Comparison of ENCODE assay signal across 12 cellular contexts in the genomic region with DNA sequence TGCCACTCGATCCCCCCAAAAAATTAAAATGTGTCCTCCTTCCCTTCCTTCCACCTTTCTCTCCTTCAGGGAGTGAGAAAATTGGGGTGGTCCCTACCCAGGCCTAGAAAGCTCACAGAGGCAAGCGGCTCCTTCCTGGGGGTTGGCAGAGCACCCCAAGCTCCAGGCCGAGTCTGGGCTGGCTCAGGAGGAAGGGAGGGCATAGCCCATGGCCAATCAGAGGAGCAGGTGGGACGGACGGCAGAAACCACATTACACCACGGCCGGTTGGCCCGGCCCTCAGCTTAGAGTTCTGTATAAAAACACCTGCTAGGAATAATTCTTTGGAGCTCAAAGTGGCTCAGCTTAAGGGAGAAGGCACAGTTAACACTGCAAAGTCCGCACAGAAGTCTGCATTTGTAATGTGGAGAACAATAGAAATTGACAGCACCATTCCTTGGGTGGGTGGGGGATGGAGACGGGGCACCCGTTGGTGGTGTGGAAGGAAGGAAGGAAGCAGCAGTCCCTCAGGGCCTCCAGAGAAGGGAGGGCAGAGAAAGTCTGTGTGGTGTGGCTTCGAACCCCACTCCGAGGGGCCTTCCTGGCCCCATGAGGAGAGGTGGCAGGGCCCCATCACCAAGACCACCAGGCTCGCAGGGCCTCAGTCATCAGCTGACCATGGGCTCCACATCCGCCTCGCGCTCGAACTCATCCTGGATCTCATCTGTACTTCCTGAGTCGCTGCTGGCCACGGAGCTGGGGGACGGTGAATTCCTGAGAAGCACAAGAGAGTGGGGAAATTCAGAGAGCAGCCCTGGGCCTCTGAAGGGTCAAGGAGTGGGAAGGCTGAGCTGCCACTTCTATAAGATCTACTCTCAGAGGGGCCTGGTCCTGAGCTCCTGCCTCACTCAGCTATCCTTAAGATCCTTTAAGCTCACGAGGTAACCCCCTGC. TPM values are rescaled to one million over a fixed set of nuclear protein-coding genes. Genes with fewer than 3 reads are reported as not detected.
DNase-seq lines count a peak whose midpoint lies in the region; ATAC-seq and TF ChIP-seq lines count a peak whose summit lies in the region.
"Had no signal": no experiment of that assay in that cellular context is flagged by ENCODE, and none has a peak within 500 bp of the region (broad histone marks: within the 10 kb centered on the region; RNA-seq: fewer than 3 reads in every experiment).

No MANE protein-coding gene starts in this region.

- peaks cover 54% of the 10 kb centered on the region for H3K4me1 Mint-ChIP-seq in nephron
- H3K4me1 Mint-ChIP-seq in CD8-positive, alpha-beta T cell (ENCODE audit: low read depth) = peaks cover 6% of the 10 kb centered on the region

- CTCF ChIA-PET in CD8-positive, alpha-beta T cell (lab: Charles Lee) = interaction anchor here (0.7 to 15.2 kb wide), 34 partner anchors 8 to 333 kb away, joined by 3 to 425 read pairs (median 5); a partner anchor contains a TSS

- H3K27me3 Mint-ChIP-seq in nephron (ENCODE audit: low read depth) = peaks cover 4% of the 10 kb centered on the region
- no peaks in the 10 kb centered on the region for H3K27me3 Mint-ChIP-seq in CD8-positive, alpha-beta T cell (ENCODE audit: low read depth)

- peaks cover 31% of the 10 kb centered on the region for H3K36me3 Mint-ChIP-seq in nephron (ENCODE audit: low read depth)
- peaks cover 60% of the 10 kb centered on the region for H3K36me3 Mint-ChIP-seq in CD8-positive, alpha-beta T cell

- intact Hi-C loops in CD8-positive, alpha-beta T cell (cut with DNase I, micrococcal nuclease) = loop anchor here (1.0 to 5.0 kb wide), 7 partner anchors 24 to 205 kb away; a partner anchor contains a TSS

- POLR2A ChIA-PET in CD8-positive, alpha-beta T cell (lab: Charles Lee) = interaction anchor here (0.9 to 1.7 kb wide), 3 partner anchors 19 to 49 kb away, joined by 4 to 6 read pairs (median 5); a partner anchor contains a TSS

- TF ChIP-seq CTCF in nephron (IDR thresholded peaks at IDR 0.05; ENCODE audit: unreplicated experiment in 3 of 3) = no peak
- no peak for TF ChIP-seq CTCF in CD8-positive, alpha-beta T cell (IDR thresholded peaks at IDR 0.05)

- H3K4me3 ChIP-seq in CD8-positive, alpha-beta T cell (ENCODE audit: low read depth, low read length) = no peak overlapping the region
- H3K4me3 ChIP-seq: ovary had no signal

- H3K27ac Mint-ChIP-seq in nephron = peak overlapping the region; percentile 58 to 87 (median 58)
- no peak overlapping the region for H3K27ac Mint-ChIP-seq in CD8-positive, alpha-beta T cell

- no peak for ATAC-seq in CD8-positive, alpha-beta T cell

- peaks cover 6% of the 10 kb centered on the region for H3K4me1 ChIP-seq in CD8-positive, alpha-beta T cell (ENCODE audit: insufficient read depth, low read length)
- H3K4me1 ChIP-seq: BE2C had no signal

- H3K9me3 ChIP-seq in KOPT-K1 (ENCODE audit: insufficient read depth, low read length, poor library complexity, severe bottlenecking) = no peaks in the 10 kb centered on the region
- H3K9me3 ChIP-seq in CD8-positive, alpha-beta T cell (ENCODE audit: low read length) = no peaks in the 10 kb centered on the region
- H3K9me3 ChIP-seq: BE2C, ovary had no signal

- DNase-seq in Ammon's horn (ENCODE audit: low spot score) = peak; percentile 59
- DNase-seq in CD8-positive, alpha-beta T cell = no peak
- no peak for DNase-seq in NCI-H1092 (lab: John Stamatoyannopoulos, UW)
- no peak for DNase-seq in COLO829 (ENCODE audit: low spot score)
- DNase-seq in EL = no peak
- DNase-seq: NCI-H1048 had no signal

- H3K27ac ChIP-seq in KOPT-K1 (ENCODE audit: low read depth, low read length, poor library complexity, severe bottlenecking) (peak overlapping the region; percentile 32), cingulate gyrus (ENCODE audit: low read depth, low read length) (peak overlapping the region; percentile 82)
- H3K27ac ChIP-seq in CD8-positive, alpha-beta T cell (ENCODE audit: low read depth, low read length) = no peak overlapping the region

- H3K36me3 ChIP-seq in KOPT-K1 (ENCODE audit: insufficient read depth, low read length) = no peaks in the 10 kb centered on the region
- peaks cover 45% of the 10 kb centered on the region for H3K36me3 ChIP-seq in CD8-positive, alpha-beta T cell (ENCODE audit: insufficient read depth, low read length)
- H3K36me3 ChIP-seq: BE2C, ovary had no signal

- no peaks in the 10 kb centered on the region for H3K27me3 ChIP-seq in CD8-positive, alpha-beta T cell (ENCODE audit: insufficient read depth, low read length)
- H3K27me3 ChIP-seq: BE2C, ovary had no signal

- no peak overlapping the region for H3K4me3 Mint-ChIP-seq in nephron
- no peak overlapping the region for H3K4me3 Mint-ChIP-seq in CD8-positive, alpha-beta T cell

- no peaks in the 10 kb centered on the region for H3K9me3 Mint-ChIP-seq in nephron
- H3K9me3 Mint-ChIP-seq in CD8-positive, alpha-beta T cell = no peaks in the 10 kb centered on the region
- H3K9me3 Mint-ChIP-seq: activated naive CD4-positive, alpha-beta T cell treated with anti-CD3 and anti-CD28 coated beads, Interleukin-2, amount 50 U/mL, for 72 hours had no signal

RNA-seq across cellular contexts. Expression of a gene that starts 5.8 kb away (rescaled TPM):
- total RNA-seq in CD8-positive, alpha-beta T cell = 1 to 10 TPM; 1.0 to 1.3 TPM

RNA-seq across cellular contexts. Expression of a gene that starts 48.3 kb away (rescaled TPM):
- 100 to 1,000 TPM in 1 of 2 experiments, 10 to 100 TPM in 1; 92.6 to 107 TPM for total RNA-seq in CD8-positive, alpha-beta T cell

RNA-seq across cellular contexts. Expression of a gene that starts 48.7 kb away (rescaled TPM):
- total RNA-seq in CD8-positive, alpha-beta T cell = not detected
- total RNA-seq: activated naive CD4-positive, alpha-beta T cell treated with anti-CD3 and anti-CD28 coated beads, Interleukin-2, amount 50 U/mL, for 72 hours; ovary had no signal
